In the genomic region with DNA sequence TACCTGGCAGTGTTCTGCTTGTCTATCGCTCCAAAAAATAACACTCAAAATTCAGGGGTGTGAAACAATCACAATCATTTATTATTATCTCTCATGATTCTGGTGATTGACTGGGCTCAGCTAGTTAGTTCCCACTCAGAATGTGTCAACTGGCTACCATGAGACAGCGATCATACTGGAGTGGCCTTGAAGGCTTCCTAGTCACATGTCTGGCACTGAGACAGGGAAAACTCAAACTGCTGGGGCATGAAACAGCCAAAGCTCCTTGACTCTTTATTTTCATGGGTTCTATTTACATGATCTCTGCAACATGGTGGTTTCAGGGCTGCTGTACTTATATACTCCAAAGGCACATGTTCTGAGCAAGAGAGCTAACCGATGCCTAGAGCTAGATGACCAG, we compare ENCODE assay signal across 1 cellular context.
TF ChIP-seq lines count a peak whose summit lies in the region.

No MANE protein-coding gene starts in this region.

TF ChIP-seq in GM12878, 131 proteins besides CTCF, POLR2A, EP300 and RAD21 (continued from another document):
- TF ChIP-seq, protein P1, sequence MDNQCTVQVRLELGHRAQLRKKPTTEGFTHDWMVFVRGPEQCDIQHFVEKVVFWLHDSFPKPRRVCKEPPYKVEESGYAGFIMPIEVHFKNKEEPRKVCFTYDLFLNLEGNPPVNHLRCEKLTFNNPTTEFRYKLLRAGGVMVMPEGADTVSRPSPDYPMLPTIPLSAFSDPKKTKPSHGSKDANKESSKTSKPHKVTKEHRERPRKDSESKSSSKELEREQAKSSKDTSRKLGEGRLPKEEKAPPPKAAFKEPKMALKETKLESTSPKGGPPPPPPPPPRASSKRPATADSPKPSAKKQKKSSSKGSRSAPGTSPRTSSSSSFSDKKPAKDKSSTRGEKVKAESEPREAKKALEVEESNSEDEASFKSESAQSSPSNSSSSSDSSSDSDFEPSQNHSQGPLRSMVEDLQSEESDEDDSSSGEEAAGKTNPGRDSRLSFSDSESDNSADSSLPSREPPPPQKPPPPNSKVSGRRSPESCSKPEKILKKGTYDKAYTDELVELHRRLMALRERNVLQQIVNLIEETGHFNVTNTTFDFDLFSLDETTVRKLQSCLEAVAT (IDR thresholded peaks at IDR 0.05) = no peak
- TF ChIP-seq CBX3 (IDR thresholded peaks at IDR 0.05; ENCODE audit: borderline replicate concordance, low read depth) (no peak), NRF1 (conservative IDR thresholded peaks at IDR 0.05; ENCODE audit: low read depth, low read length) (no peak), ASH2L (IDR thresholded peaks at IDR 0.05; ENCODE audit: borderline replicate concordance, low read depth) (no peak), NFIC (IDR thresholded peaks at IDR 0.05; ENCODE audit: low read depth, low read length) (no peak), MTA3 (IDR thresholded peaks at IDR 0.05; ENCODE audit: borderline replicate concordance, low read length) (no peak)
- TF ChIP-seq, protein P2, sequence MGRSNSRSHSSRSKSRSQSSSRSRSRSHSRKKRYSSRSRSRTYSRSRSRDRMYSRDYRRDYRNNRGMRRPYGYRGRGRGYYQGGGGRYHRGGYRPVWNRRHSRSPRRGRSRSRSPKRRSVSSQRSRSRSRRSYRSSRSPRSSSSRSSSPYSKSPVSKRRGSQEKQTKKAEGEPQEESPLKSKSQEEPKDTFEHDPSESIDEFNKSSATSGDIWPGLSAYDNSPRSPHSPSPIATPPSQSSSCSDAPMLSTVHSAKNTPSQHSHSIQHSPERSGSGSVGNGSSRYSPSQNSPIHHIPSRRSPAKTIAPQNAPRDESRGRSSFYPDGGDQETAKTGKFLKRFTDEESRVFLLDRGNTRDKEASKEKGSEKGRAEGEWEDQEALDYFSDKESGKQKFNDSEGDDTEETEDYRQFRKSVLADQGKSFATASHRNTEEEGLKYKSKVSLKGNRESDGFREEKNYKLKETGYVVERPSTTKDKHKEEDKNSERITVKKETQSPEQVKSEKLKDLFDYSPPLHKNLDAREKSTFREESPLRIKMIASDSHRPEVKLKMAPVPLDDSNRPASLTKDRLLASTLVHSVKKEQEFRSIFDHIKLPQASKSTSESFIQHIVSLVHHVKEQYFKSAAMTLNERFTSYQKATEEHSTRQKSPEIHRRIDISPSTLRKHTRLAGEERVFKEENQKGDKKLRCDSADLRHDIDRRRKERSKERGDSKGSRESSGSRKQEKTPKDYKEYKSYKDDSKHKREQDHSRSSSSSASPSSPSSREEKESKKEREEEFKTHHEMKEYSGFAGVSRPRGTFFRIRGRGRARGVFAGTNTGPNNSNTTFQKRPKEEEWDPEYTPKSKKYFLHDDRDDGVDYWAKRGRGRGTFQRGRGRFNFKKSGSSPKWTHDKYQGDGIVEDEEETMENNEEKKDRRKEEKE (IDR thresholded peaks at IDR 0.05) = no peak
